Comparison of ENCODE assay signal across 9 cellular contexts in genomic region chr15:75720787-75721461, GRCh38. TPM values are rescaled to one million over a fixed set of nuclear protein-coding genes. Genes with fewer than 3 reads are reported as not detected.
A peak's percentile ranks its signal among the peaks of the same experiment; 100 is the strongest.
DNase-seq lines count a peak whose midpoint lies in the region; ATAC-seq and TF ChIP-seq lines count a peak whose summit lies in the region.
"Had no signal": no experiment of that assay in that cellular context is flagged by ENCODE, and none has a peak within 500 bp of the region (broad histone marks: within the 10 kb centered on the region; RNA-seq: fewer than 3 reads in every experiment).

No MANE protein-coding gene starts in this region.

- peak; percentile 15 for TF ChIP-seq CTCF in fibroblast of pulmonary artery (IDR thresholded peaks at IDR 0.05; ENCODE audit: low read length, missing control alignments)
- peak in 3 of 4 experiments; percentile 9 to 36 (median 21) for TF ChIP-seq CTCF in sigmoid colon (IDR thresholded peaks at IDR 0.05)

- 15 to 31% methylated on average over 10 of the region's 10 CpGs for WGBS in sigmoid colon, 2 donors

- H3K9me3 ChIP-seq in sigmoid colon = no peaks in the 10 kb centered on the region

- TF ChIP-seq EP300 in sigmoid colon (IDR thresholded peaks at IDR 0.05) = no peak

- H3K4me3 ChIP-seq in fibroblast of pulmonary artery (replicated peaks; ENCODE audit: low read depth, low read length) = no peak overlapping the region
- H3K4me3 ChIP-seq in sigmoid colon = no peak overlapping the region

- H3K4me1 ChIP-seq in sigmoid colon = peaks cover 0 to 68% (median 60%) of the 10 kb centered on the region in 4 donors

- H3K27me3 ChIP-seq in sigmoid colon = no peaks in the 10 kb centered on the region

- DNase-seq in NCI-H1417 (lab: John Stamatoyannopoulos, UW) = peak; percentile 48 to 85 (median 64)
- DNase-seq in NCI-H1417 treated with DMSO at 0.1 percent for 48 hours (lab: John Stamatoyannopoulos, UW) = no peak
- peak; percentile 83 for DNase-seq in NAMALWA (ENCODE audit: low spot score)
- peak; percentile 76 for DNase-seq in SW480 (ENCODE audit: low spot score)
- peak; percentile 14 for DNase-seq in fibroblast of pulmonary artery (ENCODE audit: low read depth)
- peak; percentile 86 for DNase-seq in sigmoid colon
- no peak for DNase-seq in NOMO-1 (lab: John Stamatoyannopoulos, UW; ENCODE audit: unreplicated experiment in 2 of 2)

- H3K27ac ChIP-seq in sigmoid colon = peak overlapping the region; percentile 10 to 92 (median 72)

- intact Hi-C loops in sigmoid colon (cut with DNase I) = no loop called here

- TF ChIP-seq POLR2A in sigmoid colon (IDR thresholded peaks at IDR 0.05) = no peak

- H3K36me3 ChIP-seq in sigmoid colon = no peaks in the 10 kb centered on the region

- ATAC-seq in GM18873 (IDR thresholded peaks at IDR 0.05; ENCODE audit: low FRiP score, unreplicated experiment) = no peak

RNA-seq across cellular contexts. Expression of gene CSPG4, which starts 8.3 kb away (rescaled TPM):
- total RNA-seq in sigmoid colon = 100 to 1,000 TPM in 2 of 4 donors, 10 to 100 TPM in 2; 45.7 to 151 (median 93.9) TPM
- polyA plus RNA-seq in sigmoid colon = 1 to 10 TPM in 1 of 3 donors, under 1 TPM in 2; 0.23 to 8.4 (median 0.60) TPM
- total RNA-seq: T-helper 2 cell treated with Interferon-gamma antibody and Interleukin-4, amounts not matched to agents 100 ng/mL and 5 ng/mL, for 36 hours had no signal

Comparison
In these comparisons a context has a peak if more than half of its experiments do, and no peak if none do; other contexts are left out.
1. DNase-seq: peak in NCI-H1417 (3 of 3), NAMALWA (single experiment), SW480 (single experiment), fibroblast of pulmonary artery (single experiment) and sigmoid colon (single experiment); none in NCI-H1417 treated with DMSO at 0.1 percent for 48 hours (single experiment) and NOMO-1 (0 of 2).